In genomic region chr7:151060113-151060415, GRCh38 we compare ENCODE assay signal across 1 cellular context.
TF ChIP-seq lines count a peak whose summit lies in the region.

No MANE protein-coding gene starts in this region.

TF ChIP-seq in H1, 55 proteins besides CTCF, POLR2A, EP300 and RAD21:
- TF ChIP-seq CHD7 (IDR thresholded peaks at IDR 0.05; ENCODE audit: insufficient replicate concordance, low read length) (no peak), EZH2 (IDR thresholded peaks at IDR 0.05; ENCODE audit: low read depth, low read length, severe bottlenecking) (no peak), RBBP5 (IDR thresholded peaks at IDR 0.05; ENCODE audit: borderline replicate concordance, low read depth, low read length) (0 out of 2 replicates have a peak, but pooled peaks have one; percentile 13), SIN3A (conservative IDR thresholded peaks at IDR 0.05 in 1 of 2, IDR thresholded peaks at IDR 0.05 in 1 of 2; ENCODE audit: low read depth in 1 of 2, low read length in 2 of 2) (peak in 1 of 2 experiments; percentile 26; a peak in 1 of 4 replicates), KDM4A (IDR thresholded peaks at IDR 0.05; ENCODE audit: low read depth, low read length, severe bottlenecking) (peak; percentile 47), POU5F1 (IDR thresholded peaks at IDR 0.05; ENCODE audit: low read depth, low read length) (no peak)
